8 cellular contexts compared by ENCODE assay signal in the genomic region with DNA sequence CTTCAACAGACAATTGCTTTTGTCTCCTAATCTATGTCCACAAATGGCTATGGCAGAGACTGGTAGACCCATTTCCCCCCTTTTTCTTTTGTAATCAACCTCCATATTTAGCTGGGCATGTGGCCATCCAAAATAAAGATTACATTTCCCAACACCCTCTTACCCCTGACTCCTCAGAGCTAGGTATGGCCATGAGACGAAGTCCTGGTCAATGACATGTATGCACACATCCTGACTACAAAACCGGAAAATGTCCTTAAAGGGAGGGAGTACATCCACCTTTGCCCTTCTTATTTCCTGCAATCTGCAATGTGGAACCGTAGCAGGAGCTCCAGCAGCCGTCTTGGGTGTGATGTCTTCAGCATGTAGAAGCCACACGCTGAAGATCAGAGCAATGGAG. TPM values are rescaled to one million over a fixed set of nuclear protein-coding genes. Genes with fewer than 3 reads are reported as not detected.
"Had no signal": no experiment of that assay in that cellular context is flagged by ENCODE, and none has a peak within 500 bp of the region (broad histone marks: within the 10 kb centered on the region; RNA-seq: fewer than 3 reads in every experiment).

No MANE protein-coding gene starts in this region.

- H3K4me2 ChIP-seq: GM23338 had no signal

- DNase-seq: H9, HCEC 1CT, IMR-90 had no signal

- H3K4me3 ChIP-seq: GM23338 had no signal

- FAIRE-seq: H1, H54, HTR-8/SVneo had no signal

RNA-seq across cellular contexts. Expression of a gene that starts 36.2 kb away (rescaled TPM):
- total RNA-seq: HT-29, IMR-90 had no signal
